21 cellular contexts compared by ENCODE assay signal in genomic region chr10:114773197-114773532, GRCh38. TPM values are rescaled to one million over a fixed set of nuclear protein-coding genes. Genes with fewer than 3 reads are reported as not detected.
DNase-seq lines count a peak whose midpoint lies in the region; ATAC-seq and TF ChIP-seq lines count a peak whose summit lies in the region.
"Had no signal": no experiment of that assay in that cellular context is flagged by ENCODE, and none has a peak within 500 bp of the region (broad histone marks: within the 10 kb centered on the region; RNA-seq: fewer than 3 reads in every experiment).

No MANE protein-coding gene starts in this region.

- TF ChIP-seq RAD21 in HCT116 (IDR thresholded peaks at IDR 0.05; ENCODE audit: low read depth): no peak

- H3K36me3 ChIP-seq in HCT116 (ENCODE audit: control insufficient read depth in 1 of 2, insufficient read depth in 2 of 2, low read length in 2 of 2): no peaks in the 10 kb centered on the region
- H3K36me3 ChIP-seq: BLaER1 treated with 17β-estradiol and CSF1 and Interleukin-3, amounts not matched to agents 10 nM and 100 nM had no signal

- no peak overlapping the region for H3K27ac ChIP-seq in HCT116 (ENCODE audit: low read depth, low read length)
- H3K27ac ChIP-seq: 22Rv1; A549; BLaER1 treated with 17β-estradiol and CSF1 and Interleukin-3, amounts not matched to agents 10 nM and 100 nM; C4-2B had no signal

- BruUV-seq in HCT116 (replicated peaks; lab: Mats Ljungman, UMichigan): no TSS peak

- ATAC-seq in activated CD8-positive, alpha-beta memory T cell treated with anti-CD3 and anti-CD28 coated beads, Interleukin-2, amount 10 ng/mL, durations not matched to agents 7 days and 5 days: peak; percentile 70
- ATAC-seq in HCT116: no peak
- peak; percentile 54 for ATAC-seq in stimulated activated effector memory CD8-positive, alpha-beta T cell treated with anti-CD3 and anti-CD28 coated beads, Interleukin-12 subunit alpha, Interleukin-12 subunit beta, amount 100 ng/mL, for 72 hours
- ATAC-seq: A549; CD8-positive, alpha-beta T cell had no signal

- RAD21 ChIA-PET in HCT116 (lab: Charles Lee; ENCODE audit: low non-redundant PET in 1 of 2, low total read pairs in 2 of 2, uncharacterized antibody in 2 of 2, unreplicated experiment in 2 of 2): no interaction called here

- no peak overlapping the region for H3K4me3 ChIP-seq in HCT116 (replicated peaks in 1 of 2; ENCODE audit: low read depth in 1 of 2, low read length in 2 of 2)
- H3K4me3 ChIP-seq: A549; BLaER1 treated with 17β-estradiol and CSF1 and Interleukin-3, amounts not matched to agents 10 nM and 100 nM had no signal

- H4K20me1 ChIP-seq in HCT116 (ENCODE audit: insufficient read depth): no peaks in the 10 kb centered on the region
- H4K20me1 ChIP-seq: BLaER1 treated with 17β-estradiol and CSF1 and Interleukin-3, amounts not matched to agents 10 nM and 100 nM had no signal

- no peak overlapping the region for H3K4me2 ChIP-seq in HCT116 (ENCODE audit: low read length)
- H3K4me2 ChIP-seq: A549; BLaER1 treated with 17β-estradiol and CSF1 and Interleukin-3, amounts not matched to agents 10 nM and 100 nM had no signal

- peaks cover 0 to 7% of the 10 kb centered on the region in 2 experiments; a peak in 2 of 4 replicates for H3K4me1 ChIP-seq in HCT116 (ENCODE audit: control insufficient read depth in 1 of 2, insufficient read depth in 2 of 2, low read length in 2 of 2)
- H3K4me1 ChIP-seq: Caco-2 had no signal

- H2AFZ ChIP-seq in HCT116 (ENCODE audit: low read depth, low read length, poor library complexity, severe bottlenecking): peak overlapping the region; percentile 40

- H3K9me3 ChIP-seq in HCT116 (ENCODE audit: control insufficient read depth in 1 of 2, insufficient read depth in 1 of 2, low read depth in 1 of 2, low read length in 2 of 2): no peaks in the 10 kb centered on the region
- H3K9me3 ChIP-seq: A549; BLaER1 treated with 17β-estradiol and CSF1 and Interleukin-3, amounts not matched to agents 10 nM and 100 nM; Caco-2 had no signal

- intact Hi-C loops in HCT116 (cut with micrococcal nuclease): no loop called here

- H3K27ac Mint-ChIP-seq in activated CD8-positive, alpha-beta memory T cell treated with anti-CD3 and anti-CD28 coated beads, Interleukin-2, amount 10 ng/mL, durations not matched to agents 7 days and 5 days: no peak overlapping the region
- no peak overlapping the region for H3K27ac Mint-ChIP-seq in stimulated activated effector memory CD8-positive, alpha-beta T cell treated with anti-CD3 and anti-CD28 coated beads, Interleukin-12 subunit alpha, Interleukin-12 subunit beta, amount 100 ng/mL, for 72 hours
- H3K27ac Mint-ChIP-seq: B cell; CD4-positive, alpha-beta T cell; CD8-positive, alpha-beta T cell had no signal

- no peaks in the 10 kb centered on the region for H3K9me2 ChIP-seq in HCT116 (ENCODE audit: insufficient read depth)

- CTCF ChIA-PET in activated CD8-positive, alpha-beta memory T cell treated with anti-CD3 and anti-CD28 coated beads, Interleukin-2, amount 10 ng/mL, durations not matched to agents 7 days and 5 days (lab: Charles Lee): no interaction called here
- CTCF ChIA-PET in HCT116 (lab: Charles Lee): interaction anchor here (2.2 kb wide), 1 partner anchor 13 kb away, joined by 4 read pairs; no protein-coding TSS in a partner anchor

- no peaks in the 10 kb centered on the region for H3K9me3 Mint-ChIP-seq in activated CD8-positive, alpha-beta memory T cell treated with anti-CD3 and anti-CD28 coated beads, Interleukin-2, amount 10 ng/mL, durations not matched to agents 7 days and 5 days (ENCODE audit: low read depth)
- no peaks in the 10 kb centered on the region for H3K9me3 Mint-ChIP-seq in stimulated activated effector memory CD8-positive, alpha-beta T cell treated with anti-CD3 and anti-CD28 coated beads, Interleukin-12 subunit alpha, Interleukin-12 subunit beta, amount 100 ng/mL, for 72 hours
- H3K9me3 Mint-ChIP-seq: CD4-positive, alpha-beta T cell; CD8-positive, alpha-beta T cell had no signal

- H3K9ac ChIP-seq in HCT116 (ENCODE audit: low read length): no peak overlapping the region
- H3K9ac ChIP-seq: BLaER1 treated with 17β-estradiol and CSF1 and Interleukin-3, amounts not matched to agents 10 nM and 100 nM had no signal

- TF ChIP-seq CTCF in HCT116 (IDR thresholded peaks at IDR 0.05 in 2 of 3, conservative IDR thresholded peaks at IDR 0.05 in 1 of 3; ENCODE audit: borderline replicate concordance in 1 of 3, insufficient read depth in 1 of 3, low read depth in 2 of 3, low read length in 2 of 3): no peak

- DNase-seq in activated CD8-positive, alpha-beta memory T cell treated with anti-CD3 and anti-CD28 coated beads, Interleukin-2, amount 10 ng/mL, durations not matched to agents 7 days and 5 days: no peak
- no peak for DNase-seq in activated CD8-positive, alpha-beta memory T cell treated with anti-CD3 and anti-CD28 coated beads for 24 hours
- DNase-seq in HCT116 (ENCODE audit: low read depth, low spot score) (no peak), SK-N-DZ (ENCODE audit: low spot score) (peak; percentile 23), DMS53 treated with DMSO at 0.1 percent for 48 hours (lab: John Stamatoyannopoulos, UW; ENCODE audit: unreplicated experiment) (no peak)
- no peak for DNase-seq in stimulated activated effector memory CD8-positive, alpha-beta T cell treated with anti-CD3 and anti-CD28 coated beads, Interleukin-12 subunit alpha, Interleukin-12 subunit beta, amount 100 ng/mL, for 72 hours (ENCODE audit: low spot score in 2 of 2)
- DNase-seq in stimulated activated CD4-positive, alpha-beta T cell treated with anti-CD3 and anti-CD28 coated beads, Interleukin-2, amount 100 ng/mL, for 24 hours: no peak
- DNase-seq: AML-193; Caco-2; CD4-positive, alpha-beta T cell; CD8-positive, alpha-beta T cell; DMS 273 treated with DMSO at 0.1 percent for 48 hours; DMS153; DMS53; DMS79 treated with DMSO at 0.1 percent for 48 hours; GF-D8 had no signal

- peaks cover 10% of the 10 kb centered on the region for H3K4me1 Mint-ChIP-seq in activated CD8-positive, alpha-beta memory T cell treated with anti-CD3 and anti-CD28 coated beads, Interleukin-2, amount 10 ng/mL, durations not matched to agents 7 days and 5 days
- H3K4me1 Mint-ChIP-seq in stimulated activated effector memory CD8-positive, alpha-beta T cell treated with anti-CD3 and anti-CD28 coated beads, Interleukin-12 subunit alpha, Interleukin-12 subunit beta, amount 100 ng/mL, for 72 hours: peaks cover 5% of the 10 kb centered on the region

- no peak for TF ChIP-seq POLR2A in HCT116 (IDR thresholded peaks at IDR 0.05; ENCODE audit: borderline replicate concordance, extremely low read depth, insufficient read depth, insufficient read length)

- H3K79me2 ChIP-seq in HCT116 (ENCODE audit: insufficient read depth, low read length): no peaks in the 10 kb centered on the region

- H3K36me3 Mint-ChIP-seq in activated CD8-positive, alpha-beta memory T cell treated with anti-CD3 and anti-CD28 coated beads, Interleukin-2, amount 10 ng/mL, durations not matched to agents 7 days and 5 days: peaks cover 1% of the 10 kb centered on the region
- H3K36me3 Mint-ChIP-seq in stimulated activated effector memory CD8-positive, alpha-beta T cell treated with anti-CD3 and anti-CD28 coated beads, Interleukin-12 subunit alpha, Interleukin-12 subunit beta, amount 100 ng/mL, for 72 hours: no peaks in the 10 kb centered on the region
- H3K36me3 Mint-ChIP-seq: CD8-positive, alpha-beta T cell had no signal

- H3K27me3 ChIP-seq in HCT116 (ENCODE audit: insufficient read depth, low read length): no peaks in the 10 kb centered on the region

- peaks cover 50% of the 10 kb centered on the region for H3K27me3 Mint-ChIP-seq in activated CD8-positive, alpha-beta memory T cell treated with anti-CD3 and anti-CD28 coated beads, Interleukin-2, amount 10 ng/mL, durations not matched to agents 7 days and 5 days

- POLR2A ChIA-PET in HCT116 (lab: Charles Lee): no interaction called here

- H3K4me3 Mint-ChIP-seq in activated CD8-positive, alpha-beta memory T cell treated with anti-CD3 and anti-CD28 coated beads, Interleukin-2, amount 10 ng/mL, durations not matched to agents 7 days and 5 days: no peak overlapping the region
- H3K4me3 Mint-ChIP-seq in stimulated activated effector memory CD8-positive, alpha-beta T cell treated with anti-CD3 and anti-CD28 coated beads, Interleukin-12 subunit alpha, Interleukin-12 subunit beta, amount 100 ng/mL, for 72 hours: no peak overlapping the region
- H3K4me3 Mint-ChIP-seq: B cell; CD4-positive, alpha-beta T cell; CD8-positive, alpha-beta T cell had no signal

TF ChIP-seq in HCT116, 20 proteins besides CTCF, POLR2A, EP300 and RAD21 (continues in another document):
- TF ChIP-seq ZBTB33 (IDR thresholded peaks at IDR 0.05; ENCODE audit: extremely low read depth, insufficient replicate concordance, low read length): no peak
- no peak for TF ChIP-seq SIN3A (IDR thresholded peaks at IDR 0.05; ENCODE audit: low read depth)
- no peak for TF ChIP-seq EZH2 (IDR thresholded peaks at IDR 0.05)
- TF ChIP-seq ZFX (IDR thresholded peaks at IDR 0.05): no peak
- TF ChIP-seq ZNF274 (IDR thresholded peaks at IDR 0.05; ENCODE audit: low read depth, low read length): no peak
- no peak for TF ChIP-seq SP1 (IDR thresholded peaks at IDR 0.05; ENCODE audit: low read depth)
- no peak for TF ChIP-seq YY1 (IDR thresholded peaks at IDR 0.05; ENCODE audit: extremely low read depth, insufficient replicate concordance, low read depth, low read length)
- no peak for TF ChIP-seq ELF1 (IDR thresholded peaks at IDR 0.05; ENCODE audit: borderline replicate concordance, low read depth)
- TF ChIP-seq CEBPB (IDR thresholded peaks at IDR 0.05; ENCODE audit: low read depth): no peak
- TF ChIP-seq FOSL1 (IDR thresholded peaks at IDR 0.05; ENCODE audit: low read depth): no peak

RNA-seq across cellular contexts. Expression of gene FHIP2A, which starts 48.4 kb away (rescaled TPM):
- 10 to 100 TPM; 33.5 to 35.7 TPM for total RNA-seq in activated CD8-positive, alpha-beta memory T cell treated with anti-CD3 and anti-CD28 coated beads, Interleukin-2, amount 10 ng/mL, durations not matched to agents 7 days and 5 days
- total RNA-seq in HCT116 (2021; ENCODE audit: unreplicated experiment): 20.7 TPM
- polyA plus RNA-seq in HCT116 (2012): 4.4 and 5.1 TPM in 2 replicates
- polyA plus RNA-seq in SK-N-DZ (2014; cell fraction: cytosol; rRNA removed): 6.1 and 7.3 TPM in 2 replicates
- 19.5 and 20.6 TPM in 2 replicates for polyA plus RNA-seq in SK-N-DZ (2014; cell fraction: nucleus; rRNA removed)
